Comparison of ENCODE assay signal across 17 cellular contexts in genomic region chr10:6049031-6049400, GRCh38. TPM values are rescaled to one million over a fixed set of nuclear protein-coding genes. Genes with fewer than 3 reads are reported as not detected.
DNase-seq lines count a peak whose midpoint lies in the region; ATAC-seq and TF ChIP-seq lines count a peak whose summit lies in the region.
"Had no signal": no experiment of that assay in that cellular context is flagged by ENCODE, and none has a peak within 500 bp of the region (broad histone marks: within the 10 kb centered on the region; RNA-seq: fewer than 3 reads in every experiment).

No MANE protein-coding gene starts in this region.

- no peak overlapping the region for H2BK5ac ChIP-seq in trophoblast cell (ENCODE audit: low read depth, low read length, poor library complexity)

- POLR2A ChIA-PET in CD8-positive, alpha-beta T cell (lab: Charles Lee): interaction anchor here (1.4 kb wide), 1 partner anchor 24 kb away, joined by 3 read pairs; no protein-coding TSS in a partner anchor

- H3K4ac ChIP-seq in trophoblast cell (ENCODE audit: low read depth, low read length): no peak overlapping the region

- H3K9me3 ChIP-seq in BLaER1 (no peaks in the 10 kb centered on the region), esophagus muscularis mucosa (no peaks in the 10 kb centered on the region), trophoblast cell (ENCODE audit: insufficient read depth, low read depth, low read length) (peaks cover 4% of the 10 kb centered on the region)
- no peaks in the 10 kb centered on the region for H3K9me3 ChIP-seq in CD8-positive, alpha-beta T cell (ENCODE audit: low read length)
- H3K9me3 ChIP-seq: right lobe of liver, suprapubic skin had no signal

- no peaks in the 10 kb centered on the region for H4K20me1 ChIP-seq in BLaER1

- no peak overlapping the region for H4K8ac ChIP-seq in trophoblast cell (ENCODE audit: low read depth, low read length)

- no peak for TF ChIP-seq POLR2A in esophagus muscularis mucosa (IDR thresholded peaks at IDR 0.05; ENCODE audit: low read depth)

- no peaks in the 10 kb centered on the region for H3K9me3 Mint-ChIP-seq in CD8-positive, alpha-beta T cell

- H4K91ac ChIP-seq in trophoblast cell (ENCODE audit: low read depth, low read length): no peak overlapping the region

- no peak overlapping the region for H3K4me3 ChIP-seq in BLaER1
- no peak overlapping the region for H3K4me3 ChIP-seq in CD8-positive, alpha-beta T cell (ENCODE audit: low read depth, low read length)
- H3K4me3 ChIP-seq in esophagus muscularis mucosa: no peak overlapping the region
- H3K4me3 ChIP-seq in trophoblast cell (ENCODE audit: low read depth, low read length): no peak overlapping the region
- H3K4me3 ChIP-seq: right lobe of liver, suprapubic skin had no signal

- 100% methylated on average over 2 of the region's 2 CpGs for WGBS in esophagus muscularis mucosa
- no CpG with 5 or more reads among the region's 2 CpGs for WGBS in trophoblast cell (ENCODE audit: extremely low coverage, insufficient coverage, insufficient read length)

- H3K27me3 ChIP-seq in BLaER1 (no peaks in the 10 kb centered on the region), esophagus muscularis mucosa (no peaks in the 10 kb centered on the region), trophoblast cell (ENCODE audit: insufficient read depth, low read length) (no peaks in the 10 kb centered on the region)
- H3K27me3 ChIP-seq in CD8-positive, alpha-beta T cell (ENCODE audit: insufficient read depth, low read length): no peaks in the 10 kb centered on the region
- H3K27me3 ChIP-seq: right lobe of liver, suprapubic skin had no signal

- no peak overlapping the region for H3K18ac ChIP-seq in trophoblast cell (ENCODE audit: low read length)

- H2AFZ ChIP-seq in trophoblast cell (ENCODE audit: insufficient read depth, low read length, poor library complexity): no peak overlapping the region

- no peaks in the 10 kb centered on the region for H3K36me3 Mint-ChIP-seq in CD8-positive, alpha-beta T cell

- H3K4me1 Mint-ChIP-seq in CD8-positive, alpha-beta T cell (ENCODE audit: low read depth): peaks cover 85% of the 10 kb centered on the region

- H3K14ac ChIP-seq in trophoblast cell (ENCODE audit: low read length): no peak overlapping the region

- no peaks in the 10 kb centered on the region for H3K27me3 Mint-ChIP-seq in CD8-positive, alpha-beta T cell (ENCODE audit: low read depth)

- H3K23ac ChIP-seq in trophoblast cell (ENCODE audit: low read length): no peak overlapping the region

- H3K9ac ChIP-seq in BLaER1 (no peak overlapping the region), trophoblast cell (ENCODE audit: low read length) (no peak overlapping the region)

- H3K36me3 ChIP-seq in BLaER1 (no peaks in the 10 kb centered on the region), esophagus muscularis mucosa (no peaks in the 10 kb centered on the region), trophoblast cell (ENCODE audit: control insufficient read depth in 1 of 2, insufficient read depth in 2 of 2, low read length in 2 of 2) (no peaks in the 10 kb centered on the region)
- H3K36me3 ChIP-seq in CD8-positive, alpha-beta T cell (ENCODE audit: insufficient read depth, low read length): no peaks in the 10 kb centered on the region
- H3K36me3 ChIP-seq: right lobe of liver, suprapubic skin had no signal

- TF ChIP-seq CTCF in CD8-positive, alpha-beta T cell (IDR thresholded peaks at IDR 0.05): no peak
- no peak for TF ChIP-seq CTCF in esophagus muscularis mucosa (IDR thresholded peaks at IDR 0.05)

- H4K12ac ChIP-seq in trophoblast cell (ENCODE audit: low read depth, low read length): no peak overlapping the region

- no peak overlapping the region for H2AK5ac ChIP-seq in trophoblast cell (ENCODE audit: low read length)

- peak overlapping the region; percentile 60 for H3K27ac Mint-ChIP-seq in CD8-positive, alpha-beta T cell

- no peaks in the 10 kb centered on the region for H3K79me1 ChIP-seq in trophoblast cell (ENCODE audit: low read length)

- DNase-seq in CD8-positive, alpha-beta T cell: no peak
- DNase-seq in activated CD8-positive, alpha-beta memory T cell treated with anti-CD3 and anti-CD28 coated beads, Interleukin-2, amount 50 U/mL, for 48 hours: peak; percentile 53
- peak; percentile 78 for DNase-seq in esophagus muscularis mucosa (ENCODE audit: extremely low spot score)
- DNase-seq in trophoblast cell: no peak
- no peak for DNase-seq in SHP77 (lab: John Stamatoyannopoulos, UW)
- DNase-seq: AML-193, DMS79, left ventricle myocardium superior, NCI-H69, right lobe of liver had no signal

- H3K4me1 ChIP-seq in BLaER1 (peaks cover 95% of the 10 kb centered on the region), esophagus muscularis mucosa (peaks cover 24 to 42% (median 31%) of the 10 kb centered on the region in 4 donors), trophoblast cell (ENCODE audit: control insufficient read depth in 1 of 2, insufficient read depth in 2 of 2, low read length in 2 of 2) (no peaks in the 10 kb centered on the region)
- H3K4me1 ChIP-seq in CD8-positive, alpha-beta T cell (ENCODE audit: insufficient read depth, low read length): peaks cover 63% of the 10 kb centered on the region

- H2BK120ac ChIP-seq in trophoblast cell (ENCODE audit: insufficient read depth, low read length, poor library complexity): no peak overlapping the region

- H3K27ac ChIP-seq in BLaER1 (peak overlapping the region; percentile 81; the same call in 1 of the 2 replicates), esophagus muscularis mucosa (replicated peaks in 1 of 4) (no peak overlapping the region), trophoblast cell (ENCODE audit: low read depth, low read length) (no peak overlapping the region)
- H3K27ac ChIP-seq in CD8-positive, alpha-beta T cell (ENCODE audit: low read depth, low read length): no peak overlapping the region
- H3K27ac ChIP-seq: right lobe of liver, suprapubic skin had no signal

- no peak overlapping the region for H2BK12ac ChIP-seq in trophoblast cell (ENCODE audit: low read length)

- no peaks in the 10 kb centered on the region for H3K79me2 ChIP-seq in trophoblast cell (ENCODE audit: control insufficient read depth, insufficient read depth, low read length, poor library complexity)

- peak overlapping the region; percentile 88 for H3K4me3 Mint-ChIP-seq in CD8-positive, alpha-beta T cell

- ATAC-seq in CD8-positive, alpha-beta T cell: no peak
- no peak for ATAC-seq in HG02938 (IDR thresholded peaks at IDR 0.05; ENCODE audit: unreplicated experiment)
- ATAC-seq: esophagus mucosa, left ventricle myocardium superior, right lobe of liver had no signal

- CTCF ChIA-PET in CD8-positive, alpha-beta T cell (lab: Charles Lee): interaction anchor here (0.9 to 7.2 kb wide), 4 partner anchors 16 to 353 kb away, joined by 3 to 78 read pairs (median 4); no protein-coding TSS in a partner anchor

- intact Hi-C loops in CD8-positive, alpha-beta T cell (cut with DNase I, micrococcal nuclease): no loop called here
- intact Hi-C loops in esophagus muscularis mucosa (cut with DNase I): no loop called here

- TF ChIP-seq EP300 in esophagus muscularis mucosa (IDR thresholded peaks at IDR 0.05): no peak

- H3K4me2 ChIP-seq in BLaER1: peak overlapping the region; percentile 94
- no peak overlapping the region for H3K4me2 ChIP-seq in trophoblast cell (ENCODE audit: low read length)

RNA-seq across cellular contexts. Expression of gene IL2RA, which starts 13.2 kb away (rescaled TPM):
- 1 to 10 TPM; 1.8 to 2.5 TPM for total RNA-seq in CD8-positive, alpha-beta T cell
- total RNA-seq in esophagus muscularis mucosa: 10 to 100 TPM in 1 of 4 donors, 1 to 10 TPM in 1, under 1 TPM in 2; 0.39 to 17.4 (median 1.1) TPM
- polyA plus RNA-seq in trophoblast cell (2013): not detected in 2 replicates
- total RNA-seq: dermis microvascular lymphatic vessel endothelial cell, osteoblast, SK-MEL-5 had no signal

RNA-seq across cellular contexts. Expression of gene RBM17, which starts 39.8 kb away (rescaled TPM):
- total RNA-seq in CD8-positive, alpha-beta T cell: 100 to 1,000 TPM; 151 to 160 TPM
- 10 to 100 TPM; 48.5 to 72.9 (median 59.5) TPM for total RNA-seq in esophagus muscularis mucosa
- polyA plus RNA-seq in trophoblast cell (2013): 106 and 108 TPM in 2 replicates

Comparison
In these comparisons a context has a peak if more than half of its experiments do, and no peak if none do; other contexts are left out.
1. DNase-seq: peak in activated CD8-positive, alpha-beta memory T cell treated with anti-CD3 and anti-CD28 coated beads, Interleukin-2, amount 50 U/mL, for 48 hours (single experiment) and esophagus muscularis mucosa (single experiment); none in CD8-positive, alpha-beta T cell (0 of 7), trophoblast cell (0 of 2) and SHP77 (0 of 2).